ENCODE assay signal across 8 cellular contexts in genomic region chr7:101218236-101219130, GRCh38. TPM values are rescaled to one million over a fixed set of nuclear protein-coding genes. Genes with fewer than 3 reads are reported as not detected.
DNase-seq lines count a peak whose midpoint lies in the region; ATAC-seq and TF ChIP-seq lines count a peak whose summit lies in the region.

No MANE protein-coding gene starts in this region.

- intact Hi-C loops in lower leg skin (cut with DNase I; ENCODE audit: low total_unique reads): no loop called here
- intact Hi-C loops in vagina (cut with DNase I): no loop called here

- H3K4me3 ChIP-seq in lower leg skin (ENCODE audit: low read depth, poor library complexity, severe bottlenecking): peak overlapping the region; percentile 80
- H3K4me3 ChIP-seq in vagina: peak overlapping the region; percentile 66 to 70

- H3K27ac ChIP-seq in vagina: peak overlapping the region; percentile 91

- H3K9me3 ChIP-seq in vagina: no peaks in the 10 kb centered on the region

- in situ Hi-C loops in GM13976 (cut with MboI; ENCODE audit: low sequenced_read_pairs, unreplicated experiment): no loop called here

- 3 to 6% methylated on average over 26 of the region's 26 CpGs for WGBS in lower leg skin, 2 donors

- ATAC-seq in GM18907 (IDR thresholded peaks at IDR 0.05; ENCODE audit: unreplicated experiment) (peak; percentile 16), HG03175 (IDR thresholded peaks at IDR 0.05; ENCODE audit: unreplicated experiment) (peak; percentile 13), GM21576 (IDR thresholded peaks at IDR 0.05; ENCODE audit: unreplicated experiment) (no peak)

- TF ChIP-seq POLR2A in lower leg skin (IDR thresholded peaks at IDR 0.05): no peak
- TF ChIP-seq POLR2A in vagina (IDR thresholded peaks at IDR 0.05): no peak

- TF ChIP-seq CTCF in lower leg skin (IDR thresholded peaks at IDR 0.05): no peak
- TF ChIP-seq CTCF in vagina (IDR thresholded peaks at IDR 0.05): no peak
- no peak for TF ChIP-seq CTCF in GM13976 (IDR thresholded peaks at IDR 0.05; ENCODE audit: borderline replicate concordance, control extremely low read depth, extremely low read depth, insufficient read depth, missing control alignments)

- H3K36me3 ChIP-seq in vagina: peaks cover 0 to 13% of the 10 kb centered on the region in 2 donors

- H3K4me1 ChIP-seq in vagina: peaks cover 43% of the 10 kb centered on the region

- DNase-seq in astrocyte of the hippocampus (ENCODE audit: low read depth, low spot score) (peak; percentile 40), lower leg skin (ENCODE audit: low spot score in 2 of 2) (no peak), vagina (ENCODE audit: extremely low spot score in 2 of 2) (no peak), GM13976 (ENCODE audit: low spot score) (no peak), C1 segment of cervical spinal cord (lab: John Stamatoyannopoulos, UW) (no peak)

- no peaks in the 10 kb centered on the region for H3K27me3 ChIP-seq in vagina

RNA-seq across cellular contexts. Expression of gene ZNHIT1, which starts 0.5 kb away (rescaled TPM):
- 10 to 100 TPM; 45.3 to 87.6 (median 72.3) TPM for total RNA-seq in lower leg skin
- total RNA-seq in vagina: 55.2 TPM

RNA-seq across cellular contexts. Expression of gene PLOD3, which starts 1.1 kb away (rescaled TPM):
- total RNA-seq in lower leg skin (10 to 100 TPM; 16.4 to 31.9 (median 23.3) TPM), vagina (41.5 TPM)

RNA-seq across cellular contexts. Expression of gene MOGAT3, which starts 17.6 kb away (rescaled TPM):
- total RNA-seq in lower leg skin: not detected
- not detected for total RNA-seq in vagina

RNA-seq across cellular contexts. Expression of gene CLDN15, which starts 19.1 kb away (rescaled TPM):
- total RNA-seq in lower leg skin (10 to 100 TPM in 3 of 4 donors, 1 to 10 TPM in 1; 9.5 to 21.2 (median 13.0) TPM), vagina (8.6 TPM)

RNA-seq across cellular contexts. Expression of gene FIS1, which starts 26.4 kb away (rescaled TPM):
- 100 to 1,000 TPM; 162 to 273 (median 213) TPM for total RNA-seq in lower leg skin
- 204 TPM for total RNA-seq in vagina
